ENCODE assay signal across 12 cellular contexts in the genomic region with DNA sequence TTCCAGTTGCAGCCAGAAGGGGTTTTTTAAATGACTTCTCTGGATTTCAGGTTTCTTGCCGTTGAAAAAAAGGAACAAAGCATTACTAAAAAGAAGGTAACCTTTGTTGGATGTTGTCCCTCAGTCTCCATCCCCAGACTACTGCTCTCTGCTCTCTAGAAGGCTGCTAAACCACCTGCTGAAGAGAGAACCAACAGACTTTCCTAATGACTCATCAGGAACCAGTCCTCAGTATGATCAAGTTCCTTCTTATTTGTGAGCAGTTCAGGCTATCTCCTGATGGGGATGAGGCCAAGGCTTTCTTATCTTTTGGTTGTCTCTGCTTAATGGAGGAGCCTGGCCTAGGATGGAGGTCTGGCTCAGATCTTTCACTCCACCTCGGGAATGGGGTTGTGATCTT. TPM values are rescaled to one million over a fixed set of nuclear protein-coding genes. Genes with fewer than 3 reads are reported as not detected.
DNase-seq lines count a peak whose midpoint lies in the region; ATAC-seq, FAIRE-seq and TF ChIP-seq lines count a peak whose summit lies in the region.
"Had no signal": no experiment of that assay in that cellular context is flagged by ENCODE, and none has a peak within 500 bp of the region (broad histone marks: within the 10 kb centered on the region; RNA-seq: fewer than 3 reads in every experiment).

No MANE protein-coding gene starts in this region.

- no peak overlapping the region for H3K9ac ChIP-seq in kidney (ENCODE audit: low read length in 2 of 2)
- H3K9ac ChIP-seq: KMS-11 had no signal

- no peaks in the 10 kb centered on the region for H3K27me3 ChIP-seq in H7 (ENCODE audit: control insufficient read depth, insufficient read depth, low read length)

- H3K36me3 Mint-ChIP-seq in mesothelial cell of epicardium = no peaks in the 10 kb centered on the region

- DNase-seq in GM10266 (ENCODE audit: extremely low spot score) = peak; percentile 67
- peak; percentile 28 for DNase-seq in HT1080 (ENCODE audit: low read depth)
- DNase-seq in kidney = no peak
- no peak for DNase-seq in NCI-H82 (lab: John Stamatoyannopoulos, UW)
- DNase-seq in mesothelial cell of epicardium (ENCODE audit: low spot score in 2 of 2, unreplicated experiment in 2 of 2) = no peak
- no peak for DNase-seq in H7
- DNase-seq: endodermal cell; stimulated activated CD4-positive, alpha-beta T cell treated with anti-CD3 and anti-CD28 coated beads, Interleukin-4, amount 100 ng/mL, for 4 hours; WERI-Rb-1 had no signal

- H3K27ac Mint-ChIP-seq in mesothelial cell of epicardium = no peak overlapping the region
- H3K27ac Mint-ChIP-seq: endodermal cell had no signal

- no peaks in the 10 kb centered on the region for H3K4me1 ChIP-seq in kidney (ENCODE audit: control insufficient read depth in 1 of 2, insufficient read depth in 1 of 2, low read depth in 1 of 2, low read length in 2 of 2)

- intact Hi-C loops in kidney (cut with DNase I) = no loop called here

- H3K27ac ChIP-seq in kidney (ENCODE audit: low read depth in 2 of 2, low read length in 2 of 2) = no peak overlapping the region
- H3K27ac ChIP-seq: KMS-11, WERI-Rb-1 had no signal

- no peak overlapping the region for H3K4me3 Mint-ChIP-seq in mesothelial cell of epicardium
- H3K4me3 Mint-ChIP-seq: endodermal cell had no signal

- H3K4me1 Mint-ChIP-seq in mesothelial cell of epicardium = no peaks in the 10 kb centered on the region
- H3K4me1 Mint-ChIP-seq: endodermal cell had no signal

- FAIRE-seq in kidney (lab: Jason Lieb, UNC) = no peak

- H3K4me3 ChIP-seq in kidney (ENCODE audit: low read length in 2 of 2) = no peak overlapping the region
- no peak overlapping the region for H3K4me3 ChIP-seq in H7 (ENCODE audit: insufficient read depth, low read depth, low read length)

- no peaks in the 10 kb centered on the region for H3K9me3 ChIP-seq in kidney (ENCODE audit: control insufficient read depth in 1 of 2, low read length in 2 of 2)

- H3K9me3 Mint-ChIP-seq in mesothelial cell of epicardium = peaks cover 11% of the 10 kb centered on the region

- TF ChIP-seq CTCF in GM10266 (IDR thresholded peaks at IDR 0.05; ENCODE audit: control insufficient read depth, insufficient read depth, low read depth, missing control alignments) (no peak), kidney (IDR thresholded peaks at IDR 0.05; ENCODE audit: borderline replicate concordance, extremely low read depth, insufficient read depth) (no peak), mesothelial cell of epicardium (IDR thresholded peaks at IDR 0.05; ENCODE audit: unreplicated experiment) (no peak)

- H3K36me3 ChIP-seq in kidney (ENCODE audit: control insufficient read depth in 1 of 2, insufficient read depth in 2 of 2, low read length in 2 of 2) (no peaks in the 10 kb centered on the region), H7 (replicated peaks; ENCODE audit: control insufficient read depth, insufficient read depth, low read length) (no peaks in the 10 kb centered on the region)
- H3K36me3 ChIP-seq: WERI-Rb-1 had no signal

- ATAC-seq in GM19328 (IDR thresholded peaks at IDR 0.05; ENCODE audit: unreplicated experiment) (peak; percentile 98), HG02852 (IDR thresholded peaks at IDR 0.05; ENCODE audit: unreplicated experiment) (peak; percentile 98)

- no peaks in the 10 kb centered on the region for H3K27me3 Mint-ChIP-seq in mesothelial cell of epicardium (ENCODE audit: low read depth)

RNA-seq across cellular contexts. Expression of a gene that starts 4.1 kb away (rescaled TPM):
- not detected in 2 replicates for total RNA-seq in HT1080 (2014; rRNA removed; shearing (Covaris generic))
- 0.01 TPM in 1 of 2 replicates, not detected in the other for polyA plus RNA-seq in HT1080 (2015; cell fraction: cytosol; rRNA removed)
- not detected in 2 replicates for polyA plus RNA-seq in HT1080 (2015; cell fraction: nucleus; rRNA removed)
- total RNA-seq in kidney = not detected
- polyA plus RNA-seq in kidney (ENCODE audit: insufficient read depth, low read depth, low replicate concordance) = not detected
- total RNA-seq in mesothelial cell of epicardium = 0.07 to 0.11 TPM in 2 of 3 replicates, not detected in the other
- total RNA-seq in H7 (2014; rRNA removed; shearing (Covaris generic)) = 0.03 and 0.33 TPM in 2 replicates

Comparison
In these comparisons a context has a peak if more than half of its experiments do, and no peak if none do; other contexts are left out.
1. DNase-seq: peak in GM10266 (single experiment) and HT1080 (single experiment); none in kidney (single experiment), NCI-H82 (single experiment), mesothelial cell of epicardium (0 of 2) and H7 (single experiment).